ENCODE assay signal across 19 cellular contexts in genomic region chr5:189486-189885, GRCh38. TPM values are rescaled to one million over a fixed set of nuclear protein-coding genes. Genes with fewer than 3 reads are reported as not detected.
A peak's percentile ranks its signal among the peaks of the same experiment; 100 is the strongest.
DNase-seq lines count a peak whose midpoint lies in the region; ATAC-seq and TF ChIP-seq lines count a peak whose summit lies in the region.
"Had no signal": no experiment of that assay in that cellular context is flagged by ENCODE, and none has a peak within 500 bp of the region (broad histone marks: within the 10 kb centered on the region; RNA-seq: fewer than 3 reads in every experiment).

No MANE protein-coding gene starts in this region.

- CTCF ChIA-PET in activated naive CD4-positive, alpha-beta T cell treated with anti-CD3 and anti-CD28 coated beads, Interleukin-2, amount 10 ng/mL, durations not matched to agents 7 days and 5 days (lab: Charles Lee) = interaction anchor here (1.6 to 2.4 kb wide), 2 partner anchors 30 to 236 kb away, joined by 11 to 13 read pairs; partner anchors contain the start of gene SDHA
- CTCF ChIA-PET in IMR-90 (lab: Yijun Ruan, JAX) = no interaction called here

- in situ Hi-C loops in IMR-90 (cut with MboI; ENCODE audit: low sequenced_read_pairs) = no loop called here

- H2BK15ac ChIP-seq in IMR-90 (ENCODE audit: low read depth, low read length) = no peak overlapping the region

- H3K27ac Mint-ChIP-seq in activated naive CD4-positive, alpha-beta T cell treated with anti-CD3 and anti-CD28 coated beads, Interleukin-2, amount 10 ng/mL, durations not matched to agents 7 days and 5 days = no peak overlapping the region
- no peak overlapping the region for H3K27ac Mint-ChIP-seq in chondrocyte (ENCODE audit: unreplicated experiment)
- H3K27ac Mint-ChIP-seq: GM23338 had no signal

- no peak overlapping the region for H2BK20ac ChIP-seq in IMR-90 (ENCODE audit: low read depth, low read length)

- H3K4me1 Mint-ChIP-seq in activated naive CD4-positive, alpha-beta T cell treated with anti-CD3 and anti-CD28 coated beads, Interleukin-2, amount 10 ng/mL, durations not matched to agents 7 days and 5 days = peaks cover 9% of the 10 kb centered on the region
- H3K4me1 Mint-ChIP-seq in chondrocyte (ENCODE audit: low read depth) = peaks cover 8% of the 10 kb centered on the region

- no peak overlapping the region for H4K91ac ChIP-seq in IMR-90 (ENCODE audit: insufficient read depth, low read depth, low read length)

- H3K9me3 Mint-ChIP-seq in activated naive CD4-positive, alpha-beta T cell treated with anti-CD3 and anti-CD28 coated beads, Interleukin-2, amount 10 ng/mL, durations not matched to agents 7 days and 5 days = no peaks in the 10 kb centered on the region
- no peaks in the 10 kb centered on the region for H3K9me3 Mint-ChIP-seq in chondrocyte (ENCODE audit: low read depth)
- H3K9me3 Mint-ChIP-seq: CD4-positive, CD25-positive, alpha-beta regulatory T cell; GM23338 had no signal

- TF ChIP-seq CTCF in IMR-90 (conservative IDR thresholded peaks at IDR 0.05; ENCODE audit: low read depth, low read length) (no peak), chondrocyte (IDR thresholded peaks at IDR 0.05) (no peak), sigmoid colon (IDR thresholded peaks at IDR 0.05) (no peak)

- no peak for ATAC-seq in IMR-90 (ENCODE audit: low read depth)
- ATAC-seq in GM18517 (IDR thresholded peaks at IDR 0.05; ENCODE audit: unreplicated experiment) = no peak

- no peak overlapping the region for H3K4me3 ChIP-seq in IMR-90 (ENCODE audit: insufficient read depth, low read depth, low read length)
- H3K4me3 ChIP-seq in sigmoid colon = no peak overlapping the region
- H3K4me3 ChIP-seq: GM12878, GM23338 had no signal

- peaks cover 3% of the 10 kb centered on the region; the same call in 1 of the 2 replicates for H3K9me1 ChIP-seq in IMR-90 (ENCODE audit: insufficient read depth, low read length)

- TF ChIP-seq EP300 in sigmoid colon (IDR thresholded peaks at IDR 0.05) = no peak

- no peak overlapping the region for H3K56ac ChIP-seq in IMR-90 (ENCODE audit: extremely low read depth, insufficient read depth, low read length)

- no peak overlapping the region for H2AFZ ChIP-seq in IMR-90 (replicated peaks; ENCODE audit: low read length, poor library complexity)
- H2AFZ ChIP-seq: GM23338 had no signal

- H3K36me3 Mint-ChIP-seq in activated naive CD4-positive, alpha-beta T cell treated with anti-CD3 and anti-CD28 coated beads, Interleukin-2, amount 10 ng/mL, durations not matched to agents 7 days and 5 days = no peaks in the 10 kb centered on the region
- no peaks in the 10 kb centered on the region for H3K36me3 Mint-ChIP-seq in chondrocyte (ENCODE audit: low read depth)
- H3K36me3 Mint-ChIP-seq: CD4-positive, CD25-positive, alpha-beta regulatory T cell had no signal

- no peak overlapping the region for H3K4me3 Mint-ChIP-seq in activated naive CD4-positive, alpha-beta T cell treated with anti-CD3 and anti-CD28 coated beads, Interleukin-2, amount 10 ng/mL, durations not matched to agents 7 days and 5 days
- no peak overlapping the region for H3K4me3 Mint-ChIP-seq in chondrocyte (ENCODE audit: unreplicated experiment)
- H3K4me3 Mint-ChIP-seq: GM23338 had no signal

- H4K8ac ChIP-seq in IMR-90 (ENCODE audit: low read depth in 2 of 2, low read length in 2 of 2) = no peak overlapping the region

- dilution Hi-C loops in IMR-90 (cut with HindIII; ENCODE audit: low sequenced_read_pairs, unreplicated experiment) = no loop called here

- peaks cover 2% of the 10 kb centered on the region; the same call in 1 of the 2 replicates for H4K20me1 ChIP-seq in IMR-90 (ENCODE audit: insufficient read depth, low read length)

- no peak for TF ChIP-seq RAD21 in IMR-90 (IDR thresholded peaks at IDR 0.05; ENCODE audit: low read length)

- H3K9ac ChIP-seq in IMR-90 (ENCODE audit: low read depth, low read length) = no peak overlapping the region

- POLR2A ChIA-PET in IMR-90 (lab: Charles Lee; ENCODE audit: unreplicated experiment) = no interaction called here

- H3K27ac ChIP-seq in IMR-90 (ENCODE audit: insufficient read depth, low read length) = no peak overlapping the region
- no peak overlapping the region for H3K27ac ChIP-seq in sigmoid colon

- H3K4me2 ChIP-seq in IMR-90 (ENCODE audit: low read depth, low read length) = no peak overlapping the region
- H3K4me2 ChIP-seq: GM23338 had no signal

- 96% methylated on average over 5 of the region's 10 CpGs; no CpG with 5 or more reads in 1 of the 2 experiments for WGBS in IMR-90 (ENCODE audit: extremely low coverage in 2 of 2, insufficient read length in 1 of 2), 2 experiments
- 82 to 85% methylated on average over 10 of the region's 10 CpGs for WGBS in sigmoid colon, 2 donors

- no peak overlapping the region for H3K14ac ChIP-seq in IMR-90 (replicated peaks; ENCODE audit: low read depth, low read length)

- H3K36me3 ChIP-seq in IMR-90 (ENCODE audit: control insufficient read depth, insufficient read depth, low read length) = no peaks in the 10 kb centered on the region
- H3K36me3 ChIP-seq in sigmoid colon = no peaks in the 10 kb centered on the region

- no peak overlapping the region for H3K23ac ChIP-seq in IMR-90 (ENCODE audit: low read depth, low read length)

- no peak overlapping the region for H2BK120ac ChIP-seq in IMR-90 (ENCODE audit: low read depth, low read length)

- TF ChIP-seq POLR2A in IMR-90 (IDR thresholded peaks at IDR 0.05; ENCODE audit: low read depth, low read length) (no peak), sigmoid colon (IDR thresholded peaks at IDR 0.05) (no peak)

- peak overlapping the region; percentile 4; the same call in 1 of the 2 replicates for H2AK5ac ChIP-seq in IMR-90 (ENCODE audit: low read depth, low read length)

- no peak overlapping the region for H3K18ac ChIP-seq in IMR-90 (ENCODE audit: low read depth, low read length)

- H2AK9ac ChIP-seq in IMR-90 (replicated peaks; ENCODE audit: low read depth, low read length, poor library complexity) = no peak overlapping the region

- H2BK5ac ChIP-seq in IMR-90 (ENCODE audit: low read depth, low read length, poor library complexity, severe bottlenecking) = no peak overlapping the region

- H3K27me3 Mint-ChIP-seq in activated naive CD4-positive, alpha-beta T cell treated with anti-CD3 and anti-CD28 coated beads, Interleukin-2, amount 10 ng/mL, durations not matched to agents 7 days and 5 days = peaks cover 31% of the 10 kb centered on the region
- H3K27me3 Mint-ChIP-seq in chondrocyte (ENCODE audit: low read depth) = no peaks in the 10 kb centered on the region
- H3K27me3 Mint-ChIP-seq: CD4-positive, CD25-positive, alpha-beta regulatory T cell had no signal

- H3K27me3 ChIP-seq in IMR-90 (ENCODE audit: control insufficient read depth, insufficient read depth, low read length) = peaks cover 12% of the 10 kb centered on the region; the same call in 1 of the 2 replicates
- H3K27me3 ChIP-seq in sigmoid colon = peaks cover 0 to 14% (median 0%) of the 10 kb centered on the region in 3 donors

- BruUV-seq in IMR-90 (replicated peaks; lab: Mats Ljungman, UMichigan) = no TSS peak

- peak; percentile 14 for DNase-seq in activated naive CD4-positive, alpha-beta T cell treated with anti-CD3 and anti-CD28 coated beads, Interleukin-2, amount 10 ng/mL, durations not matched to agents 7 days and 5 days
- DNase-seq in activated naive CD4-positive, alpha-beta T cell treated with Interleukin-2 at 50 U/mL for 16 hours = no peak
- DNase-seq in IMR-90 = no peak
- DNase-seq in chondrocyte (ENCODE audit: low spot score) = peak; percentile 59
- peak; percentile 52 for DNase-seq in sigmoid colon
- DNase-seq in mesenteric fat pad (ENCODE audit: low spot score) = no peak
- no peak for DNase-seq in nucleus accumbens (lab: John Stamatoyannopoulos, UW)
- DNase-seq: CD4-positive, CD25-positive, alpha-beta regulatory T cell; NCI-H1092; NCI-H1694; NCI-H69; SHP77 treated with DMSO at 0.1 percent for 48 hours had no signal

- intact Hi-C loops in IMR-90 (cut with micrococcal nuclease) = no loop called here
- intact Hi-C loops in sigmoid colon (cut with DNase I) = loop anchor here (5.0 kb wide), 1 partner anchor 78 kb away; no protein-coding TSS in a partner anchor

- H3K9me3 ChIP-seq in IMR-90 (ENCODE audit: control insufficient read depth, insufficient read depth, low read length) (no peaks in the 10 kb centered on the region), sigmoid colon (no peaks in the 10 kb centered on the region)

- no peak overlapping the region for H3K4ac ChIP-seq in IMR-90 (ENCODE audit: low read depth, low read length)

- H3K4me1 ChIP-seq in IMR-90 (ENCODE audit: control insufficient read depth, insufficient read depth, low read length) = no peaks in the 10 kb centered on the region
- peaks cover 0 to 47% (median 41%) of the 10 kb centered on the region in 4 donors for H3K4me1 ChIP-seq in sigmoid colon

- no peaks in the 10 kb centered on the region for H3K79me1 ChIP-seq in IMR-90 (ENCODE audit: low read depth in 1 of 2, low read length in 2 of 2)

- no peak overlapping the region for H4K5ac ChIP-seq in IMR-90 (ENCODE audit: low read depth, low read length)

TF ChIP-seq in IMR-90, 13 proteins besides CTCF, POLR2A, EP300 and RAD21 (continues in another document):
- no peak for TF ChIP-seq FOS (IDR thresholded peaks at IDR 0.05; ENCODE audit: low read depth, low read length)
- TF ChIP-seq CHD1 (IDR thresholded peaks at IDR 0.05; ENCODE audit: low read depth, low read length) = no peak
- no peak for TF ChIP-seq RFX5 (IDR thresholded peaks at IDR 0.05; ENCODE audit: low read depth, low read length)

RNA-seq across cellular contexts. Expression of gene LRRC14B, which starts 1.8 kb away (rescaled TPM):
- total RNA-seq in IMR-90 (2012; rRNA removed) (not detected in 2 replicates), chondrocyte (not detected in 3 replicates), sigmoid colon (under 1 TPM in 1 of 4 donors, not detected in 3; 0.66 TPM), mesenteric fat pad (not detected)
- polyA plus RNA-seq in IMR-90 (2012; rRNA removed) (not detected in 2 replicates), sigmoid colon (not detected)
- not detected in 2 replicates for polyA plus RNA-seq in IMR-90 (2012; cell fraction: cytosol; rRNA removed)
- 0.03 TPM in 1 of 2 replicates, not detected in the other for polyA plus RNA-seq in IMR-90 (2012; cell fraction: nucleus; rRNA removed; ENCODE audit: low replicate concordance)
- total RNA-seq: A172; CD4-positive, CD25-positive, alpha-beta regulatory T cell; G401; GM23338; HT-29; M059J had no signal
- polyA plus RNA-seq: CD4-positive, CD25-positive, alpha-beta regulatory T cell; GM23338 had no signal

RNA-seq across cellular contexts. Expression of gene CCDC127, which starts 28.5 kb away (rescaled TPM):
- total RNA-seq in IMR-90 (2012; rRNA removed) (3.9 and 4.4 TPM in 2 replicates), chondrocyte (8.0 to 10.4 TPM (median 9.6 TPM) in 3 replicates), sigmoid colon (1 to 10 TPM; 5.7 to 8.3 (median 7.1) TPM), mesenteric fat pad (6.5 TPM)
- polyA plus RNA-seq in IMR-90 (2012; rRNA removed) (3.2 TPM in 2 replicates), sigmoid colon (1 to 10 TPM; 1.2 to 3.3 (median 1.2) TPM)
- polyA plus RNA-seq in IMR-90 (2012; cell fraction: cytosol; rRNA removed) = 2.2 and 2.4 TPM in 2 replicates
- 1.5 and 2.8 TPM in 2 replicates for polyA plus RNA-seq in IMR-90 (2012; cell fraction: nucleus; rRNA removed; ENCODE audit: low replicate concordance)

RNA-seq across cellular contexts. Expression of gene SDHA, which starts 28.6 kb away (rescaled TPM):
- total RNA-seq in IMR-90 (2012; rRNA removed) (105 and 122 TPM in 2 replicates), chondrocyte (79.7 to 95.5 TPM (median 81.5 TPM) in 3 replicates), sigmoid colon (10 to 100 TPM; 72.7 to 87.0 (median 80.2) TPM), mesenteric fat pad (112 TPM)
- polyA plus RNA-seq in IMR-90 (2012; rRNA removed) (120 and 121 TPM in 2 replicates), sigmoid colon (100 to 1,000 TPM; 184 to 290 (median 187) TPM)
- polyA plus RNA-seq in IMR-90 (2012; cell fraction: cytosol; rRNA removed) = 120 and 126 TPM in 2 replicates
- 104 and 113 TPM in 2 replicates for polyA plus RNA-seq in IMR-90 (2012; cell fraction: nucleus; rRNA removed; ENCODE audit: low replicate concordance)

Comparison
In these comparisons a context has a peak if more than half of its experiments do, and no peak if none do; other contexts are left out.
1. DNase-seq: peak in activated naive CD4-positive, alpha-beta T cell treated with anti-CD3 and anti-CD28 coated beads, Interleukin-2, amount 10 ng/mL, durations not matched to agents 7 days and 5 days (single experiment), chondrocyte (single experiment) and sigmoid colon (single experiment); none in activated naive CD4-positive, alpha-beta T cell treated with Interleukin-2 at 50 U/mL for 16 hours (single experiment), IMR-90 (single experiment), mesenteric fat pad (single experiment) and nucleus accumbens (0 of 56).